In genomic region chr12:118140825-118141224, GRCh38 we compare ENCODE assay signal across 1 cellular context.
A peak's percentile ranks its signal among the peaks of the same experiment; 100 is the strongest.
TF ChIP-seq lines count a peak whose summit lies in the region.

No MANE protein-coding gene starts in this region.

TF ChIP-seq in HepG2, 621 proteins besides CTCF, POLR2A, EP300 and RAD21:
- TF ChIP-seq ZNF317 (CRISPR knock-in tag; IDR thresholded peaks at IDR 0.05): peak; percentile 74; the same call in 1 of the 2 replicates
- no peak for TF ChIP-seq SUZ12 (IDR thresholded peaks at IDR 0.05; ENCODE audit: low read depth, low read length)
- no peak for TF ChIP-seq E2F5 (CRISPR knock-in tag; conservative IDR thresholded peaks at IDR 0.05)
- TF ChIP-seq TOPORS (CRISPR knock-in tag; IDR thresholded peaks at IDR 0.05): no peak
- no peak for TF ChIP-seq SIX4 (CRISPR knock-in tag; IDR thresholded peaks at IDR 0.05)
- no peak for TF ChIP-seq ZNF549 (CRISPR knock-in tag; IDR thresholded peaks at IDR 0.05)
- TF ChIP-seq POLR2G (IDR thresholded peaks at IDR 0.05; ENCODE audit: low read depth, low read length): 0 out of 2 replicates have a peak, but pooled peaks have one; percentile 12
- no peak for TF ChIP-seq FIP1L1 (IDR thresholded peaks at IDR 0.05; ENCODE audit: borderline replicate concordance, insufficient read depth, low read depth, low read length)
- TF ChIP-seq, protein P1, sequence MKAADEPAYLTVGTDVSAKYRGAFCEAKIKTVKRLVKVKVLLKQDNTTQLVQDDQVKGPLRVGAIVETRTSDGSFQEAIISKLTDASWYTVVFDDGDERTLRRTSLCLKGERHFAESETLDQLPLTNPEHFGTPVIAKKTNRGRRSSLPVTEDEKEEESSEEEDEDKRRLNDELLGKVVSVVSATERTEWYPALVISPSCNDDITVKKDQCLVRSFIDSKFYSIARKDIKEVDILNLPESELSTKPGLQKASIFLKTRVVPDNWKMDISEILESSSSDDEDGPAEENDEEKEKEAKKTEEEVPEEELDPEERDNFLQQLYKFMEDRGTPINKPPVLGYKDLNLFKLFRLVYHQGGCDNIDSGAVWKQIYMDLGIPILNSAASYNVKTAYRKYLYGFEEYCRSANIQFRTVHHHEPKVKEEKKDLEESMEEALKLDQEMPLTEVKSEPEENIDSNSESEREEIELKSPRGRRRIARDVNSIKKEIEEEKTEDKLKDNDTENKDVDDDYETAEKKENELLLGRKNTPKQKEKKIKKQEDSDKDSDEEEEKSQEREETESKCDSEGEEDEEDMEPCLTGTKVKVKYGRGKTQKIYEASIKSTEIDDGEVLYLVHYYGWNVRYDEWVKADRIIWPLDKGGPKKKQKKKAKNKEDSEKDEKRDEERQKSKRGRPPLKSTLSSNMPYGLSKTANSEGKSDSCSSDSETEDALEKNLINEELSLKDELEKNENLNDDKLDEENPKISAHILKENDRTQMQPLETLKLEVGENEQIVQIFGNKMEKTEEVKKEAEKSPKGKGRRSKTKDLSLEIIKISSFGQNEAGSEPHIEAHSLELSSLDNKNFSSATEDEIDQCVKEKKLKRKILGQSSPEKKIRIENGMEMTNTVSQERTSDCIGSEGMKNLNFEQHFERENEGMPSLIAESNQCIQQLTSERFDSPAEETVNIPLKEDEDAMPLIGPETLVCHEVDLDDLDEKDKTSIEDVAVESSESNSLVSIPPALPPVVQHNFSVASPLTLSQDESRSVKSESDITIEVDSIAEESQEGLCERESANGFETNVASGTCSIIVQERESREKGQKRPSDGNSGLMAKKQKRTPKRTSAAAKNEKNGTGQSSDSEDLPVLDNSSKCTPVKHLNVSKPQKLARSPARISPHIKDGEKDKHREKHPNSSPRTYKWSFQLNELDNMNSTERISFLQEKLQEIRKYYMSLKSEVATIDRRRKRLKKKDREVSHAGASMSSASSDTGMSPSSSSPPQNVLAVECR (CRISPR knock-in tag; IDR thresholded peaks at IDR 0.05; ENCODE audit: borderline replicate concordance): no peak
- TF ChIP-seq ZBTB2 (CRISPR knock-in tag; IDR thresholded peaks at IDR 0.05; ENCODE audit: low read depth): no peak
